ENCODE assay signal across 32 cellular contexts in genomic region chr7:1201916-1202315, GRCh38. TPM values are rescaled to one million over a fixed set of nuclear protein-coding genes. Genes with fewer than 3 reads are reported as not detected.
"Had no signal": no experiment of that assay in that cellular context is flagged by ENCODE, and none has a peak within 500 bp of the region (broad histone marks: within the 10 kb centered on the region; RNA-seq: fewer than 3 reads in every experiment).

No MANE protein-coding gene starts in this region.

- H3K27me3 ChIP-seq: colonic mucosa had no signal

- ATAC-seq: effector memory CD8-positive, alpha-beta T cell; esophagus mucosa; gastrocnemius medialis; heart right ventricle; left cardiac atrium; left lung; left ventricle myocardium superior; lower lobe of right lung; mucosa of descending colon had no signal

- H3K4me1 ChIP-seq: colonic mucosa, heart right ventricle, left lung, lower lobe of right lung had no signal

- H3K9me3 ChIP-seq: colonic mucosa, esophagus squamous epithelium, gastrocnemius medialis, heart right ventricle, left lung, lower lobe of right lung, mucosa of descending colon had no signal

- DNase-seq: colonic mucosa; cortex of kidney; effector CD8-positive, alpha-beta T cell; effector memory CD8-positive, alpha-beta T cell; endodermal cell; erythroblast; esophagus squamous epithelium; foreskin fibroblast; foreskin melanocyte; gastrocnemius medialis; glutamatergic neuron; head of caudate nucleus; heart right ventricle; hippocampal formation; left cardiac atrium; left lung; left ventricle myocardium superior; lower lobe of right lung; mesenchymal stem cell; mucosa of descending colon had no signal

- H3K4me3 ChIP-seq: colonic mucosa, esophagus squamous epithelium, gastrocnemius medialis, heart right ventricle, left lung, lower lobe of right lung, mucosa of descending colon had no signal

- FAIRE-seq: endometrium, islet of Langerhans, keratinocyte had no signal

- H3K36me3 ChIP-seq: colonic mucosa, esophagus squamous epithelium, gastrocnemius medialis, heart right ventricle, left lung, lower lobe of right lung had no signal

- H3K27ac ChIP-seq: colonic mucosa, epithelial cell of prostate, esophagus squamous epithelium, gastrocnemius medialis, heart right ventricle, left lung, lower lobe of right lung had no signal

RNA-seq across cellular contexts. Expression of gene UNCX, which starts 30.8 kb away (rescaled TPM):
- total RNA-seq: colonic mucosa, dermis microvascular lymphatic vessel endothelial cell, esophagus mucosa, esophagus squamous epithelium, gastrocnemius medialis, glomerular endothelial cell, heart right ventricle, left cardiac atrium, left lung, left ventricle myocardium superior, lower leg skin, lower lobe of right lung, lung microvascular endothelial cell, mesenteric fat pad, mesothelial cell of epicardium, mucosa of descending colon, myocyte had no signal
- polyA plus RNA-seq: heart right ventricle, keratinocyte had no signal
